In the genomic region with DNA sequence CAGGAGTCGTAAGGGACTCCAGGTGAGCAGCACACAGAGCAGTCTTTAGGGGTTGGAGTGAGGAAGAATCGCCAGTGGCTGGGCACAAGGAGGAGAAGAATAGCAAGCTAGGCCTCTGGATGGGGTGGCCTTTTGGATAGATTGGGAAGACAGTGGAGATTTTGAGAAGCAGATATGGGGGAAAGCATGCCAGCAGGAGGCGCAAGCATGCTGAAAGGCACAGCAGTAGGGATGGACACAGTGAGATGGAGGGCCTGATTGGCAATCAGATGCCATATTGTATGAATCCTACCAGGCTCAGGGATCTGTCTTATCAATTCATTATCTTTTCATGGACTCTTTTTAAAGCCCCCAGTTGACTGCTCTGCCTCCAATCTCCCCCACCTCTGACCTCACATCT, we compare ENCODE assay signal across 24 cellular contexts.
DNase-seq lines count a peak whose midpoint lies in the region; ATAC-seq and TF ChIP-seq lines count a peak whose summit lies in the region.
"Had no signal": no experiment of that assay in that cellular context is flagged by ENCODE, and none has a peak within 500 bp of the region (broad histone marks: within the 10 kb centered on the region; RNA-seq: fewer than 3 reads in every experiment).

No MANE protein-coding gene starts in this region.

- no peak for ATAC-seq in GM18867 (IDR thresholded peaks at IDR 0.05; ENCODE audit: unreplicated experiment)
- ATAC-seq in GM18498 (IDR thresholded peaks at IDR 0.05; ENCODE audit: unreplicated experiment) = no peak
- ATAC-seq: body of pancreas, esophagus mucosa, gastrocnemius medialis had no signal

- no peak overlapping the region for H3K4me3 ChIP-seq in tibial artery
- H3K4me3 ChIP-seq: body of pancreas, gastrocnemius medialis, sigmoid colon, SK-N-MC, upper lobe of left lung had no signal

- no peaks in the 10 kb centered on the region for H3K27me3 ChIP-seq in tibial artery
- H3K27me3 ChIP-seq: body of pancreas, gastrocnemius medialis, sigmoid colon, upper lobe of left lung had no signal

- no peaks in the 10 kb centered on the region for H3K4me1 ChIP-seq in tibial artery
- H3K4me1 ChIP-seq: body of pancreas, gastrocnemius medialis, sigmoid colon, upper lobe of left lung had no signal

- H3K9me3 ChIP-seq in tibial artery = no peaks in the 10 kb centered on the region
- H3K9me3 ChIP-seq: body of pancreas, gastrocnemius medialis, sigmoid colon, upper lobe of left lung had no signal

- H3K27ac ChIP-seq in 22Rv1 (no peak overlapping the region), tibial artery (no peak overlapping the region)
- H3K27ac ChIP-seq: body of pancreas, gastrocnemius medialis, sigmoid colon, SK-N-MC, upper lobe of left lung had no signal

- DNase-seq in ELF-1 (ENCODE audit: low read depth, low spot score) = peak; percentile 8
- peak; percentile 5 for DNase-seq in amniotic epithelial cell (ENCODE audit: low read depth)
- DNase-seq in tibial artery = no peak
- DNase-seq in OCI-M2 (lab: John Stamatoyannopoulos, UW; ENCODE audit: unreplicated experiment) = no peak
- DNase-seq: activated CD4-positive, alpha-beta memory T cell treated with anti-CD3 and anti-CD28 coated beads for 36 hours; activated CD4-positive, CD25-positive, alpha-beta regulatory T cell; activated effector memory CD4-positive, alpha-beta T cell treated with Interleukin-2 at 50 U/mL for 16 hours; activated naive CD8-positive, alpha-beta T cell treated with anti-CD3 and anti-CD28 coated beads, Interleukin-2, amount 10 ng/mL, durations not matched to agents 7 days and 5 days; body of pancreas; CD4-positive, CD25-positive, alpha-beta regulatory T cell; DMS153; effector CD4-positive, alpha-beta T cell; gastrocnemius medialis; hypothalamus; NCI-H774; sigmoid colon; T-helper 9 cell; upper lobe of left lung had no signal

- intact Hi-C loops in tibial artery (cut with DNase I; ENCODE audit: low total_unique reads) = no loop called here

- TF ChIP-seq CTCF in 22Rv1 (IDR thresholded peaks at IDR 0.05) (peak; percentile 21), LNCAP (IDR thresholded peaks at IDR 0.05) (peak; percentile 18; the same call in 1 of the 2 replicates), tibial artery (IDR thresholded peaks at IDR 0.05) (no peak)

- no peaks in the 10 kb centered on the region for H3K36me3 ChIP-seq in tibial artery
- H3K36me3 ChIP-seq: gastrocnemius medialis, sigmoid colon, upper lobe of left lung had no signal

Comparison
In these comparisons a context has a peak if more than half of its experiments do, and no peak if none do; other contexts are left out.
1. CTCF ChIP-seq: peak in 22Rv1 (single experiment) and LNCAP (single experiment); none in tibial artery (0 of 2).
2. DNase-seq: peak in ELF-1 (single experiment) and amniotic epithelial cell (single experiment); none in tibial artery (0 of 2) and OCI-M2 (single experiment).